In genomic region chr19:3163230-3163886, GRCh38 we compare ENCODE assay signal across 8 cellular contexts. TPM values are rescaled to one million over a fixed set of nuclear protein-coding genes. Genes with fewer than 3 reads are reported as not detected.
DNase-seq lines count a peak whose midpoint lies in the region; ATAC-seq and TF ChIP-seq lines count a peak whose summit lies in the region.

No MANE protein-coding gene starts in this region.

- H3K36me3 ChIP-seq in HCT116 (ENCODE audit: control insufficient read depth in 1 of 2, insufficient read depth in 2 of 2, low read length in 2 of 2) (no peaks in the 10 kb centered on the region), colonic mucosa (no peaks in the 10 kb centered on the region), liver (ENCODE audit: control insufficient read depth in 4 of 4, insufficient read depth in 3 of 4, low read depth in 1 of 4, low read length in 3 of 4) (no peaks in the 10 kb centered on the region)

- CTCF ChIA-PET in HCT116 (lab: Charles Lee) = interaction anchor here (1.0 to 1.9 kb wide), 4 partner anchors 34 to 212 kb away, joined by 3 to 15 read pairs (median 6); no protein-coding TSS in a partner anchor

- POLR2A ChIA-PET in HCT116 (lab: Charles Lee) = no interaction called here

- no peaks in the 10 kb centered on the region for H3K27me3 ChIP-seq in HCT116 (ENCODE audit: insufficient read depth, low read length)
- no peaks in the 10 kb centered on the region for H3K27me3 ChIP-seq in colonic mucosa
- H3K27me3 ChIP-seq in liver (ENCODE audit: control insufficient read depth in 4 of 4, insufficient read depth in 4 of 4, low read length in 3 of 4) = no peaks in the 10 kb centered on the region

- no peaks in the 10 kb centered on the region for H3K9me3 ChIP-seq in HCT116 (ENCODE audit: control insufficient read depth in 1 of 2, insufficient read depth in 1 of 2, low read depth in 1 of 2, low read length in 2 of 2)
- no peaks in the 10 kb centered on the region for H3K9me3 ChIP-seq in colonic mucosa
- no peaks in the 10 kb centered on the region for H3K9me3 ChIP-seq in liver (ENCODE audit: control insufficient read depth in 4 of 4, low read length in 3 of 4)

- H3K9ac ChIP-seq in HCT116 (ENCODE audit: low read length) (no peak overlapping the region), colonic mucosa (ENCODE audit: low read depth in 2 of 2, low read length in 2 of 2) (no peak overlapping the region), liver (ENCODE audit: low read depth in 1 of 2, low read length in 2 of 2) (no peak overlapping the region)

- H3K4me1 ChIP-seq in HCT116 (ENCODE audit: control insufficient read depth in 1 of 2, insufficient read depth in 2 of 2, low read length in 2 of 2) (peaks cover 5 to 11% of the 10 kb centered on the region in 2 experiments; a peak in 2 of 4 replicates), colonic mucosa (no peaks in the 10 kb centered on the region), liver (ENCODE audit: control insufficient read depth in 4 of 4, insufficient read depth in 4 of 4, low read length in 3 of 4) (peaks cover 0 to 3% (median 0%) of the 10 kb centered on the region in 4 donors)

- H3K79me2 ChIP-seq in HCT116 (ENCODE audit: insufficient read depth, low read length) = no peaks in the 10 kb centered on the region

- H3K9me2 ChIP-seq in HCT116 (ENCODE audit: insufficient read depth) = no peaks in the 10 kb centered on the region

- TF ChIP-seq RAD21 in HCT116 (IDR thresholded peaks at IDR 0.05; ENCODE audit: low read depth) (peak; percentile 92), liver (IDR thresholded peaks at IDR 0.05) (peak; percentile 91 to 92)

- WGBS in liver = 11% methylated on average over 27 of the region's 27 CpGs

- RAD21 ChIA-PET in HCT116 (lab: Charles Lee; ENCODE audit: low non-redundant PET in 1 of 2, low total read pairs in 2 of 2, uncharacterized antibody in 2 of 2, unreplicated experiment in 2 of 2) = no interaction called here

- BruUV-seq in HCT116 (replicated peaks; lab: Mats Ljungman, UMichigan) = no TSS peak

- intact Hi-C loops in HCT116 (cut with micrococcal nuclease) (loop anchor here (1.0 to 5.0 kb wide), 3 partner anchors 34 to 207 kb away; no protein-coding TSS in a partner anchor), colonic mucosa (cut with DNase I) (loop anchor here (5.0 kb wide), 2 partner anchors 86 to 206 kb away; no protein-coding TSS in a partner anchor)

- no peaks in the 10 kb centered on the region for H4K20me1 ChIP-seq in HCT116 (ENCODE audit: insufficient read depth)

- H3K27ac ChIP-seq in HCT116 (ENCODE audit: low read depth, low read length) (no peak overlapping the region), colonic mucosa (no peak overlapping the region), liver (ENCODE audit: low read depth in 1 of 2, low read length in 2 of 2) (no peak overlapping the region)

- peak overlapping the region; percentile 35 for H3K4me2 ChIP-seq in HCT116 (ENCODE audit: low read length)

- TF ChIP-seq POLR2A in HCT116 (IDR thresholded peaks at IDR 0.05; ENCODE audit: borderline replicate concordance, extremely low read depth, insufficient read depth, insufficient read length) = no peak

- ATAC-seq in HCT116 (peak; percentile 98), GM19035 (IDR thresholded peaks at IDR 0.05; ENCODE audit: unreplicated experiment) (no peak)

- H2AFZ ChIP-seq in HCT116 (ENCODE audit: low read depth, low read length, poor library complexity, severe bottlenecking) = no peak overlapping the region

- H3K4me3 ChIP-seq in HCT116 (replicated peaks in 1 of 2; ENCODE audit: low read depth in 1 of 2, low read length in 2 of 2) (no peak overlapping the region), colonic mucosa (no peak overlapping the region), liver (ENCODE audit: low read depth in 1 of 3, low read length in 3 of 3) (no peak overlapping the region)

- TF ChIP-seq CTCF in HCT116 (IDR thresholded peaks at IDR 0.05 in 2 of 3, conservative IDR thresholded peaks at IDR 0.05 in 1 of 3; ENCODE audit: borderline replicate concordance in 1 of 3, insufficient read depth in 1 of 3, low read depth in 2 of 3, low read length in 2 of 3) (peak; percentile 79 to 98 (median 92)), colonic mucosa (IDR thresholded peaks at IDR 0.05) (peak; percentile 91), liver (IDR thresholded peaks at IDR 0.05; ENCODE audit: low read depth, low read length, missing input control) (peak; percentile 86)

- DNase-seq in Ammon's horn (ENCODE audit: low spot score) = peak; percentile 75
- no peak for DNase-seq in HCT116 (ENCODE audit: low read depth, low spot score)
- peak; percentile 54 for DNase-seq in NCI-H2227 treated with DMSO at 0.1 percent for 48 hours (lab: John Stamatoyannopoulos, UW)
- peak; percentile 71 to 77 for DNase-seq in activated CD4-positive, alpha-beta T cell treated with anti-CD3 and anti-CD28 coated beads for 4 hours
- DNase-seq in colonic mucosa = peak; percentile 68
- peak; percentile 38 to 57 for DNase-seq in stimulated activated CD8-positive, alpha-beta memory T cell treated with anti-CD3 and anti-CD28 coated beads, Interleukin-2, amount 100 ng/mL, for 1 hour (ENCODE audit: low read depth in 2 of 2)

TF ChIP-seq in HCT116, 20 proteins besides CTCF, POLR2A, EP300 and RAD21 (continues in another document):
- TF ChIP-seq CEBPB (IDR thresholded peaks at IDR 0.05; ENCODE audit: low read depth) (no peak), SIN3A (IDR thresholded peaks at IDR 0.05; ENCODE audit: low read depth) (no peak), ZBTB33 (IDR thresholded peaks at IDR 0.05; ENCODE audit: extremely low read depth, insufficient replicate concordance, low read length) (no peak), EGR1 (IDR thresholded peaks at IDR 0.05; ENCODE audit: low read depth) (no peak), TCF7L2 (IDR thresholded peaks at IDR 0.05; ENCODE audit: borderline replicate concordance, extremely low read depth, insufficient read depth, insufficient read length) (no peak)

TF ChIP-seq in liver, 16 proteins besides CTCF, POLR2A, EP300 and RAD21 (continues in another document):
- TF ChIP-seq FOXA2 (IDR thresholded peaks at IDR 0.05) = no peak
- no peak for TF ChIP-seq RXRA (IDR thresholded peaks at IDR 0.05)
- TF ChIP-seq YY1 (IDR thresholded peaks at IDR 0.05) = no peak
- TF ChIP-seq FOXA1 (IDR thresholded peaks at IDR 0.05) = no peak
- no peak for TF ChIP-seq MAX (IDR thresholded peaks at IDR 0.05)
- TF ChIP-seq HNF4G (IDR thresholded peaks at IDR 0.05) = no peak
- no peak for TF ChIP-seq GABPA (IDR thresholded peaks at IDR 0.05 in 1 of 2, conservative IDR thresholded peaks at IDR 0.05 in 1 of 2)
- TF ChIP-seq NR2F2 (IDR thresholded peaks at IDR 0.05) = no peak
- no peak for TF ChIP-seq SP1 (IDR thresholded peaks at IDR 0.05)
- no peak for TF ChIP-seq ATF3 (IDR thresholded peaks at IDR 0.05)
- TF ChIP-seq JUND (IDR thresholded peaks at IDR 0.05) = no peak
- no peak for TF ChIP-seq TAF1 (conservative IDR thresholded peaks at IDR 0.05)
- TF ChIP-seq REST (IDR thresholded peaks at IDR 0.05) = no peak
- no peak for TF ChIP-seq HNF4A (conservative IDR thresholded peaks at IDR 0.05)

RNA-seq across cellular contexts. Expression of gene S1PR4, which starts 15.2 kb away (rescaled TPM):
- 0.71 TPM for total RNA-seq in HCT116 (2021; ENCODE audit: unreplicated experiment)
- polyA plus RNA-seq in HCT116 (2012) = 0.22 and 0.31 TPM in 2 replicates
- 1 to 10 TPM in 1 of 2 donors, under 1 TPM in 1; 0.96 to 1.1 TPM for total RNA-seq in colonic mucosa
- 10 to 100 TPM in 1 of 2 donors, 1 to 10 TPM in 1; 3.1 to 11.0 TPM for total RNA-seq in liver
- 1 to 10 TPM in 1 of 2 donors, under 1 TPM in 1; 0.93 to 1.2 TPM for polyA plus RNA-seq in liver

RNA-seq across cellular contexts. Expression of gene NCLN, which starts 22.4 kb away (rescaled TPM):
- total RNA-seq in HCT116 (2021; ENCODE audit: unreplicated experiment) (119 TPM), colonic mucosa (100 to 1,000 TPM in 1 of 2 donors, 10 to 100 TPM in 1; 75.0 to 195 TPM), liver (10 to 100 TPM; 29.5 to 42.6 TPM)
- polyA plus RNA-seq in HCT116 (2012) = 91.3 and 94.7 TPM in 2 replicates
- 10 to 100 TPM; 34.2 to 50.8 TPM for polyA plus RNA-seq in liver

RNA-seq across cellular contexts. Expression of gene GNA15, which starts 27.5 kb away (rescaled TPM):
- total RNA-seq in HCT116 (2021; ENCODE audit: unreplicated experiment) = 1.5 TPM
- polyA plus RNA-seq in HCT116 (2012) = 0.86 and 1.2 TPM in 2 replicates
- 1 to 10 TPM; 1.6 to 6.6 TPM for total RNA-seq in colonic mucosa
- total RNA-seq in liver = 10 to 100 TPM in 1 of 2 donors, 1 to 10 TPM in 1; 1.6 to 10.4 TPM
- polyA plus RNA-seq in liver = 1 to 10 TPM in 1 of 2 donors, under 1 TPM in 1; 0.11 to 1.2 TPM
